Comparison of ENCODE assay signal across 14 cellular contexts in the genomic region with DNA sequence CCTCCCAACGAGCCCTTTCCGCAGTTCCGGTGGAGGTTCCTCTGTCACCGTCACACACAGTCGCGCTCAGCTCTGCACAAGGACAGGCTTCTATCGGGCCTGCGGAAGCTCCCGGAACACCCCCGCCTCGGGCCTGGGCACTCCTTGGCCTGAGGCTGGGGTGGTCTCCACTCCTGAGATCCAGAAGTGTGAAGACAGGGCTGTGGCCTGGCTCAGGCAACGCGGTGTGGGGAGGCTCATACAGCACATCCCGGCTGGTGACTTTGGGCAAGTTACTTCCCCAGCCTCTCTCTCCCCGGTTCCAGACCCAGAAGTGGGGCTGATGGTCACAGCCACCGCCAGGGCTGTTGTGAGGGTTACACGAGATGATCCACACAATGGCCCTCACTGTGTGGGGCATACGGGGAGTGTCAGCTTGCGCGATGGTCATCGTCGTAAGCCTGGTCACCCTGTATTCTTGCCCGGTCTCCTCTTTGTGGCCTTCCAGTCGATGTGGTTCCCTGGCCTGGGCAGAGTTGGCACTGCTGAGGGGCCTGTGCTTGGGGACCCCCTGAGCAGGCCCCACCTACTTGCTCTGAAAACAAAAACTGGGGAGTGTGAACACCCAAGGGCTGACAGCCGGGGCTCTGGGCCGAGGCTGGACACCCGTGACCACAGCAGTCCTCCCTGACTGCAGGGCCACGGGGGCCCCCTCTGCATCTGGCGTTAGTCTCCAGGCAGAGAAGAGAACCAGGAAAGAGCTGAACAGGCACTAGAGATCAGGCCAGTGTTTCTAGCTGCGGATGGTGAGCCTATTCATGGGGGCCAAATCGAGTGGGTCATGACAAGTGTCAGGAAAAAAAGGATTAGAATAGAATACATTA. TPM values are rescaled to one million over a fixed set of nuclear protein-coding genes. Genes with fewer than 3 reads are reported as not detected.
DNase-seq lines count a peak whose midpoint lies in the region; ATAC-seq and TF ChIP-seq lines count a peak whose summit lies in the region.
"Had no signal": no experiment of that assay in that cellular context is flagged by ENCODE, and none has a peak within 500 bp of the region (broad histone marks: within the 10 kb centered on the region; RNA-seq: fewer than 3 reads in every experiment).

No MANE protein-coding gene starts in this region.

- H3K27ac ChIP-seq in BLaER1 (no peak overlapping the region), SK-N-MC (0 out of 2 replicates have a peak overlapping the region, but pooled peaks have one; percentile 15), neural progenitor cell (no peak overlapping the region)

- H4K20me1 ChIP-seq in BLaER1 (0 out of 2 replicates have a peak, but pooled peaks cover 15% of the 10 kb centered on the region), neural progenitor cell (ENCODE audit: low read depth) (no peaks in the 10 kb centered on the region)

- 0 out of 2 replicates have a peak overlapping the region, but pooled peaks have one; percentile 14 for H3K9ac ChIP-seq in BLaER1
- H3K9ac ChIP-seq in SK-N-MC (ENCODE audit: insufficient read length): no peak overlapping the region
- H3K9ac ChIP-seq in neural progenitor cell: no peak overlapping the region

- no peaks in the 10 kb centered on the region for H3F3A ChIP-seq in neural progenitor cell (ENCODE audit: low read depth)

- H3K27me3 ChIP-seq in BLaER1 (no peaks in the 10 kb centered on the region), neural progenitor cell (no peaks in the 10 kb centered on the region)

- peak overlapping the region; percentile 76 for H2AFZ ChIP-seq in neural progenitor cell (replicated peaks)

- H3K36me3 ChIP-seq in BLaER1 (peaks cover 31% of the 10 kb centered on the region), SK-N-MC (ENCODE audit: insufficient read depth, low read length) (no peaks in the 10 kb centered on the region), neural progenitor cell (no peaks in the 10 kb centered on the region)

- H3K4me3 ChIP-seq in BLaER1: no peak overlapping the region
- no peak overlapping the region for H3K4me3 ChIP-seq in SK-N-MC
- no peak overlapping the region for H3K4me3 ChIP-seq in neural progenitor cell

- H3K27me3 Mint-ChIP-seq in CD14-positive monocyte (ENCODE audit: low read depth in 3 of 3) (peaks cover 0 to 3% (median 0%) of the 10 kb centered on the region in 3 donors), neural progenitor cell (ENCODE audit: insufficient read depth, low read depth) (peaks cover 7% of the 10 kb centered on the region), endothelial cell (ENCODE audit: unreplicated experiment) (peaks cover 5% of the 10 kb centered on the region)

- H3K4me3 Mint-ChIP-seq in CD14-positive monocyte (no peak overlapping the region), neural progenitor cell (no peak overlapping the region), endothelial cell (ENCODE audit: unreplicated experiment) (no peak overlapping the region)
- H3K4me3 Mint-ChIP-seq: B cell; CD8-positive, alpha-beta memory T cell had no signal

- H3K9me3 Mint-ChIP-seq in CD14-positive monocyte (no peaks in the 10 kb centered on the region), neural progenitor cell (no peaks in the 10 kb centered on the region), endothelial cell (ENCODE audit: unreplicated experiment) (no peaks in the 10 kb centered on the region)
- H3K9me3 Mint-ChIP-seq: CD8-positive, alpha-beta memory T cell had no signal

- H3K4me1 Mint-ChIP-seq in CD14-positive monocyte: peaks cover 2% of the 10 kb centered on the region
- peaks cover 22% of the 10 kb centered on the region for H3K4me1 Mint-ChIP-seq in neural progenitor cell
- no peaks in the 10 kb centered on the region for H3K4me1 Mint-ChIP-seq in endothelial cell (ENCODE audit: unreplicated experiment)
- H3K4me1 Mint-ChIP-seq: B cell; CD8-positive, alpha-beta memory T cell had no signal

- no peak for TF ChIP-seq CTCF in CD14-positive monocyte (IDR thresholded peaks at IDR 0.05)
- no peak for TF ChIP-seq CTCF in neural progenitor cell (IDR thresholded peaks at IDR 0.05)
- TF ChIP-seq CTCF in endothelial cell (IDR thresholded peaks at IDR 0.05; ENCODE audit: unreplicated experiment): no peak

- H3K4me1 ChIP-seq in BLaER1 (peaks cover 96% of the 10 kb centered on the region), neural progenitor cell (peaks cover 16% of the 10 kb centered on the region)

- intact Hi-C loops in CD14-positive monocyte (cut with micrococcal nuclease): no loop called here

- DNase-seq in CD14-positive monocyte (ENCODE audit: low spot score) (peak; percentile 31), SK-N-MC (ENCODE audit: low read depth, low spot score) (no peak), neural progenitor cell (ENCODE audit: low spot score) (no peak), endothelial cell (ENCODE audit: low spot score) (no peak)
- DNase-seq: Caco-2, DND-41, GDM1, H7 had no signal

- H3K27ac Mint-ChIP-seq in CD14-positive monocyte (no peak overlapping the region), neural progenitor cell (peak overlapping the region; percentile 86), endothelial cell (ENCODE audit: unreplicated experiment) (no peak overlapping the region)
- H3K27ac Mint-ChIP-seq: B cell; CD8-positive, alpha-beta memory T cell had no signal

- H3K9me3 ChIP-seq in BLaER1 (no peaks in the 10 kb centered on the region), SK-N-MC (ENCODE audit: low read depth, low read length) (no peaks in the 10 kb centered on the region; the same call in 1 of the 2 replicates), neural progenitor cell (ENCODE audit: low read depth) (no peaks in the 10 kb centered on the region)
- H3K9me3 ChIP-seq: Caco-2 had no signal

- H3K79me2 ChIP-seq in neural progenitor cell (ENCODE audit: low read depth): no peaks in the 10 kb centered on the region

- H3K4me2 ChIP-seq in BLaER1 (peak overlapping the region; percentile 85), neural progenitor cell (peak overlapping the region; percentile 42)

- no peak for ATAC-seq in HG03521 (IDR thresholded peaks at IDR 0.05; ENCODE audit: unreplicated experiment)
- ATAC-seq in HG03432 (IDR thresholded peaks at IDR 0.05; ENCODE audit: unreplicated experiment): no peak
- ATAC-seq: HepG2 had no signal

- no peaks in the 10 kb centered on the region for H3K36me3 Mint-ChIP-seq in CD14-positive monocyte
- no peaks in the 10 kb centered on the region for H3K36me3 Mint-ChIP-seq in neural progenitor cell
- H3K36me3 Mint-ChIP-seq in endothelial cell (ENCODE audit: low read depth, unreplicated experiment): no peaks in the 10 kb centered on the region
- H3K36me3 Mint-ChIP-seq: CD8-positive, alpha-beta memory T cell had no signal

RNA-seq across cellular contexts. Expression of a gene that starts 17.4 kb away (rescaled TPM):
- polyA plus RNA-seq in CD14-positive monocyte: under 1 TPM; 0.34 to 0.36 TPM
- total RNA-seq in neural progenitor cell (ENCODE audit: low replicate concordance) (0.28 and 4.2 TPM in 2 replicates), endothelial cell (ENCODE audit: unreplicated experiment) (2.9 TPM)

RNA-seq across cellular contexts. Expression of a gene that starts 43.6 kb away (rescaled TPM):
- polyA plus RNA-seq in CD14-positive monocyte: 1 to 10 TPM; 1.6 to 1.9 TPM
- 1.2 TPM in 1 of 2 replicates, not detected in the other for total RNA-seq in neural progenitor cell (ENCODE audit: low replicate concordance)
- 3.5 TPM for total RNA-seq in endothelial cell (ENCODE audit: unreplicated experiment)
- polyA plus RNA-seq: CD8-positive, alpha-beta memory T cell had no signal
